Comparison of ENCODE assay signal across 33 cellular contexts in the genomic region with DNA sequence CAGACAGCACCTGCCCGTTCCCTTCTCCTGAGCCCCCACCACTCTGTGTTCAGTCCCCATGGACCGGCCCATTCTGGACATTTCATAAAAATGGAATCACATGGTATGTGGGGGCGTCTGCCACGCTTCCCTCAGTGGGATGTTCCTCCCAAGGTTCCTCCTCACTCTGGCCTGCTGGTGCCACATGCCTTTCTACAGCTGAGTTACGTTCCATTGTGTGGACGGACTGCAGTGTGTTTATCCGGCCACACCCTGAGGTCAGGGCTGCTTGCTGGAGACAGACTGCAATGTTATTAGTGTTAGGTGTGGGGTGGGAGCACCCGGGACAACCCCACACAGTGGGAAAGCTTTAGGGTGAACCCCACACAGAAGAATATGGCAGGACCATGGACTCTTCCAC. TPM values are rescaled to one million over a fixed set of nuclear protein-coding genes. Genes with fewer than 3 reads are reported as not detected.
DNase-seq lines count a peak whose midpoint lies in the region; ATAC-seq, FAIRE-seq and TF ChIP-seq lines count a peak whose summit lies in the region.
"Had no signal": no experiment of that assay in that cellular context is flagged by ENCODE, and none has a peak within 500 bp of the region (broad histone marks: within the 10 kb centered on the region; RNA-seq: fewer than 3 reads in every experiment).

No MANE protein-coding gene starts in this region.

- DNase-seq in right cardiac atrium (peak in 2 of 3 donors; percentile 26 to 30), left ventricle myocardium superior (no peak), choroid plexus epithelial cell (ENCODE audit: low read depth) (peak; percentile 61), left colon (no peak), urothelium cell line (ENCODE audit: low spot score) (no peak), SIG-M5 (lab: John Stamatoyannopoulos, UW) (no peak)
- DNase-seq in activated CD4-positive, alpha-beta T cell treated with anti-CD3 and anti-CD28 coated beads, Interleukin-2, amount 50 U/mL, for 4 hours: no peak
- DNase-seq: 8988T; activated CD4-positive, alpha-beta T cell treated with anti-CD3 and anti-CD28 coated beads for 48 hours; activated naive CD4-positive, alpha-beta T cell treated with anti-CD3 and anti-CD28 coated beads, Interleukin-2, amount 10 ng/mL, durations not matched to agents 7 days and 5 days; activated T-cell treated with anti-CD3 and anti-CD28 coated beads, Interleukin-2, amount 50 U/mL, for 48 hours; caudate nucleus; COR-L47; DMS79 treated with DMSO at 0.1 percent for 48 hours; dorsolateral prefrontal cortex; foreskin keratinocyte; Kasumi-1; NCI-H1930; NCI-H2227 treated with DMSO at 0.1 percent for 48 hours; NCI-H748 treated with DMSO at 0.1 percent for 48 hours; RPMI8226; stimulated activated CD8-positive, alpha-beta memory T cell treated with anti-CD3 and anti-CD28 coated beads, Interleukin-4, amount 100 ng/mL, for 48 hours; stomach; tibial artery had no signal

- intact Hi-C loops in right cardiac atrium (cut with DNase I) (no loop called here), left ventricle myocardium superior (cut with micrococcal nuclease) (no loop called here), left colon (cut with DNase I, micrococcal nuclease) (no loop called here)

- H3K27me3 ChIP-seq in right cardiac atrium (ENCODE audit: control insufficient read depth, insufficient read depth): no peaks in the 10 kb centered on the region
- H3K27me3 ChIP-seq: dorsolateral prefrontal cortex had no signal

- TF ChIP-seq CTCF in choroid plexus epithelial cell (conservative IDR thresholded peaks at IDR 0.05; ENCODE audit: low read depth, low read length): no peak

- WGBS in right cardiac atrium: 64% methylated on average over 8 of the region's 8 CpGs

- H3K4me3 ChIP-seq in right cardiac atrium (ENCODE audit: low read length): no peak overlapping the region
- H3K4me3 ChIP-seq in choroid plexus epithelial cell (ENCODE audit: low read depth, low read length): no peak overlapping the region
- H3K4me3 ChIP-seq: BLaER1, dorsolateral prefrontal cortex, GM12878, stomach, tibial artery had no signal

- no peaks in the 10 kb centered on the region for H3K4me1 ChIP-seq in right cardiac atrium (ENCODE audit: control insufficient read depth, insufficient read depth, low read length)
- H3K4me1 ChIP-seq: foreskin keratinocyte, tibial artery had no signal

- H3K9me3 ChIP-seq in right cardiac atrium (ENCODE audit: control insufficient read depth, low read length): no peaks in the 10 kb centered on the region
- H3K9me3 ChIP-seq: tibial artery had no signal

- FAIRE-seq in urothelium cell line (lab: Jason Lieb, UNC): peak; percentile 75
- FAIRE-seq: GM12878, H54 had no signal

- no peak overlapping the region for H3K27ac ChIP-seq in right cardiac atrium (ENCODE audit: low read length)
- H3K27ac ChIP-seq: BLaER1, foreskin keratinocyte, stomach, tibial artery had no signal

- ATAC-seq in right cardiac atrium (peak; percentile 25 to 74), left ventricle myocardium superior (no peak), left colon (peak; percentile 41), HG03571 (IDR thresholded peaks at IDR 0.05; ENCODE audit: unreplicated experiment) (no peak)
- ATAC-seq: foreskin keratinocyte, GM12878, SK-N-SH treated with all-trans-retinoic acid at 6 μM for 48 hours had no signal

RNA-seq across cellular contexts. Expression of gene AATK, which starts 5.9 kb away (rescaled TPM):
- 10 to 100 TPM in 3 of 4 donors, 1 to 10 TPM in 1; 8.6 to 15.4 (median 12.6) TPM for total RNA-seq in right cardiac atrium
- 10.4 TPM for polyA plus RNA-seq in right cardiac atrium
- 14.5 TPM for total RNA-seq in left ventricle myocardium superior
- total RNA-seq in left colon: 10 to 100 TPM in 1 of 2 donors, 1 to 10 TPM in 1; 3.4 to 37.0 TPM
- total RNA-seq: GM12878 had no signal

RNA-seq across cellular contexts. Expression of gene PVALEF, which starts 6.6 kb away (rescaled TPM):
- not detected for total RNA-seq in right cardiac atrium
- polyA plus RNA-seq in right cardiac atrium: not detected
- 0.20 TPM for total RNA-seq in left ventricle myocardium superior
- not detected for total RNA-seq in left colon
- total RNA-seq: foreskin keratinocyte; GM12878; liver; mononuclear cell; progenitor cell of endocrine pancreas; stomach; T-helper 2 cell treated with Interferon-gamma antibody and Interleukin-4, amounts not matched to agents 100 ng/mL and 5 ng/mL, for 36 hours had no signal
- polyA plus RNA-seq: foreskin keratinocyte, GM12878, liver, stomach had no signal

RNA-seq across cellular contexts. Expression of gene CEP131, which starts 50.8 kb away (rescaled TPM):
- total RNA-seq in right cardiac atrium (1 to 10 TPM; 4.6 to 5.9 (median 5.2) TPM), left ventricle myocardium superior (13.6 TPM), left colon (1 to 10 TPM; 4.7 to 9.5 TPM)
- polyA plus RNA-seq in right cardiac atrium: 7.4 TPM

Comparison
In these comparisons a context has a peak if more than half of its experiments do, and no peak if none do; other contexts are left out.
1. ATAC-seq: peak in right cardiac atrium (2 of 2) and left colon (single experiment); none in left ventricle myocardium superior (single experiment) and HG03571 (single experiment).
2. DNase-seq: peak in right cardiac atrium (2 of 3) and choroid plexus epithelial cell (single experiment); none in left ventricle myocardium superior (single experiment), left colon (0 of 2), urothelium cell line (single experiment), SIG-M5 (single experiment) and activated CD4-positive, alpha-beta T cell treated with anti-CD3 and anti-CD28 coated beads, Interleukin-2, amount 50 U/mL, for 4 hours (0 of 2).